15 cellular contexts compared by ENCODE assay signal in genomic region chr1:65440915-65441314, GRCh38.
"Had no signal": no experiment of that assay in that cellular context is flagged by ENCODE, and none has a peak within 500 bp of the region (broad histone marks: within the 10 kb centered on the region; RNA-seq: fewer than 3 reads in every experiment).

No MANE protein-coding gene starts in this region.

- H3K9me3 ChIP-seq: heart left ventricle, lower lobe of right lung, ovary, right lobe of liver, suprapubic skin had no signal

- DNase-seq: activated CD4-positive, alpha-beta T cell treated with anti-CD3 and anti-CD28 coated beads, Interleukin-2, amount 10 ng/mL, durations not matched to agents 24 days and 14 days; activated CD4-positive, CD25-positive, alpha-beta regulatory T cell; activated CD8-positive, alpha-beta memory T cell treated with anti-CD3 and anti-CD28 coated beads, Interleukin-2, amount 50 U/mL, for 48 hours; activated gamma-delta T cell treated with Interleukin-2 at 50 U/mL for 16 hours; dorsolateral prefrontal cortex; erythroblast; foreskin melanocyte; heart left ventricle; left cardiac atrium; lower lobe of right lung; midbrain; ovary; right lobe of liver; stimulated activated naive CD8-positive, alpha-beta T cell treated with anti-CD3 and anti-CD28 coated beads, Interleukin-15, Interleukin-2, amounts not matched to agents 100 U/mL and 50 U/mL, for 24 hours had no signal

- H3K36me3 ChIP-seq: lower lobe of right lung, ovary, right lobe of liver, suprapubic skin had no signal

- ATAC-seq: heart left ventricle; left cardiac atrium; lower lobe of right lung; right lobe of liver; stimulated activated naive CD8-positive, alpha-beta T cell treated with anti-CD3 and anti-CD28 coated beads, Interleukin-15, Interleukin-2, amounts not matched to agents 100 U/mL and 50 U/mL, for 24 hours had no signal

- H3K4me1 ChIP-seq: lower lobe of right lung, right lobe of liver, suprapubic skin had no signal

- H3K4me3 ChIP-seq: dorsolateral prefrontal cortex, heart left ventricle, lower lobe of right lung, ovary, right lobe of liver, suprapubic skin had no signal

- H3K27me3 ChIP-seq: dorsolateral prefrontal cortex, heart left ventricle, ovary, right lobe of liver, suprapubic skin had no signal

- H3K27ac ChIP-seq: dorsolateral prefrontal cortex, heart left ventricle, lower lobe of right lung, ovary, right lobe of liver, suprapubic skin had no signal
